Comparison of ENCODE assay signal across 12 cellular contexts in genomic region chr2:99818842-99819241, GRCh38.
A peak's percentile ranks its signal among the peaks of the same experiment; 100 is the strongest.
DNase-seq lines count a peak whose midpoint lies in the region; ATAC-seq and TF ChIP-seq lines count a peak whose summit lies in the region.
"Had no signal": no experiment of that assay in that cellular context is flagged by ENCODE, and none has a peak within 500 bp of the region (broad histone marks: within the 10 kb centered on the region; RNA-seq: fewer than 3 reads in every experiment).

No MANE protein-coding gene starts in this region.

- H3K27me3 Mint-ChIP-seq in type B pancreatic cell: peaks cover 6% of the 10 kb centered on the region
- H3K27me3 Mint-ChIP-seq: CD4-positive, CD25-positive, alpha-beta regulatory T cell; stimulated activated memory B cell treated with anti-CD40 and anti-IgM and Interleukin-4, amounts not matched to agents 10 μg/mL and 1 μg/mL and 100 μg/mL, for 72 hours had no signal

- no peaks in the 10 kb centered on the region for H3K27me3 ChIP-seq in left ventricle myocardium inferior (ENCODE audit: low read depth)
- no peaks in the 10 kb centered on the region for H3K27me3 ChIP-seq in right atrium auricular region
- no peaks in the 10 kb centered on the region for H3K27me3 ChIP-seq in Panc1 (ENCODE audit: control insufficient read depth, insufficient read depth, low read length)
- H3K27me3 ChIP-seq: adrenal gland had no signal

- no peak overlapping the region for H3K27ac Mint-ChIP-seq in type B pancreatic cell
- H3K27ac Mint-ChIP-seq: CD4-positive, CD25-positive, alpha-beta regulatory T cell; stimulated activated memory B cell treated with anti-CD40 and anti-IgM and Interleukin-4, amounts not matched to agents 10 μg/mL and 1 μg/mL and 100 μg/mL, for 72 hours had no signal

- POLR2A ChIA-PET in Panc1 (lab: Charles Lee): interaction anchor here (0.7 kb wide), 1 partner anchor 115 kb away, joined by 3 read pairs; no protein-coding TSS in a partner anchor

- H3K4me1 Mint-ChIP-seq in type B pancreatic cell (ENCODE audit: unreplicated experiment): peaks cover 14% of the 10 kb centered on the region
- H3K4me1 Mint-ChIP-seq: CD4-positive, CD25-positive, alpha-beta regulatory T cell had no signal

- H3K4me3 Mint-ChIP-seq in type B pancreatic cell: no peak overlapping the region
- H3K4me3 Mint-ChIP-seq: CD4-positive, CD25-positive, alpha-beta regulatory T cell; mesothelial cell of epicardium; stimulated activated memory B cell treated with anti-CD40 and anti-IgM and Interleukin-4, amounts not matched to agents 10 μg/mL and 1 μg/mL and 100 μg/mL, for 72 hours had no signal

- H3K36me3 Mint-ChIP-seq in type B pancreatic cell: no peaks in the 10 kb centered on the region

- TF ChIP-seq CTCF in left ventricle myocardium inferior (IDR thresholded peaks at IDR 0.05; ENCODE audit: borderline replicate concordance) (peak; percentile 34), right atrium auricular region (IDR thresholded peaks at IDR 0.05) (peak in 1 of 2 donors; percentile 32), Panc1 (IDR thresholded peaks at IDR 0.05) (peak; percentile 4; the same call in 1 of the 2 replicates), type B pancreatic cell (conservative IDR thresholded peaks at IDR 0.05) (peak; percentile 55)

- H3K9me3 Mint-ChIP-seq in type B pancreatic cell: peaks cover 6% of the 10 kb centered on the region
- H3K9me3 Mint-ChIP-seq: stimulated activated memory B cell treated with anti-CD40 and anti-IgM and Interleukin-4, amounts not matched to agents 10 μg/mL and 1 μg/mL and 100 μg/mL, for 72 hours had no signal

- DNase-seq in left ventricle myocardium inferior (no peak), right atrium auricular region (ENCODE audit: low spot score) (no peak), Panc1 (ENCODE audit: low read depth, low spot score) (no peak), fibroblast of peridontal ligament (ENCODE audit: extremely low read depth) (peak; percentile 33), type B pancreatic cell (ENCODE audit: extremely low spot score, unreplicated experiment) (no peak), posterior vena cava (ENCODE audit: low spot score) (no peak)
- no peak for DNase-seq in stimulated activated CD4-positive, alpha-beta T cell treated with anti-CD3 and anti-CD28 coated beads, Interleukin-15, amount 100 ng/mL, for 24 hours
- DNase-seq: adrenal gland had no signal

- BruUV-seq in Panc1 (replicated peaks; lab: Mats Ljungman, UMichigan): no TSS peak

- H3K4me1 ChIP-seq in left ventricle myocardium inferior (no peaks in the 10 kb centered on the region), right atrium auricular region (no peaks in the 10 kb centered on the region), Panc1 (ENCODE audit: control insufficient read depth, insufficient read depth, low read length) (no peaks in the 10 kb centered on the region)
- H3K4me1 ChIP-seq: adrenal gland had no signal

- ATAC-seq in Panc1 (no peak), GM21515 (IDR thresholded peaks at IDR 0.05; ENCODE audit: unreplicated experiment) (no peak)
- ATAC-seq: stimulated activated memory B cell treated with anti-CD40 and anti-IgM and Interleukin-4, amounts not matched to agents 10 μg/mL and 1 μg/mL and 100 μg/mL, for 72 hours had no signal

- no peaks in the 10 kb centered on the region for H3K9me3 ChIP-seq in left ventricle myocardium inferior (replicated peaks)
- no peaks in the 10 kb centered on the region for H3K9me3 ChIP-seq in right atrium auricular region
- no peaks in the 10 kb centered on the region for H3K9me3 ChIP-seq in Panc1 (ENCODE audit: control insufficient read depth, insufficient read depth, low read depth, low read length)
- H3K9me3 ChIP-seq: adrenal gland had no signal

- in situ Hi-C loops in Panc1 (cut with HindIII; ENCODE audit: low pct_unique_long_range_greater_than_20kb, low sequenced_read_pairs): no loop called here

- H3K27ac ChIP-seq in left ventricle myocardium inferior (replicated peaks): no peak overlapping the region
- H3K27ac ChIP-seq in right atrium auricular region: no peak overlapping the region
- H3K27ac ChIP-seq in Panc1 (ENCODE audit: low read length): no peak overlapping the region
- H3K27ac ChIP-seq: adrenal gland had no signal

- intact Hi-C loops in left ventricle myocardium inferior (cut with micrococcal nuclease) (no loop called here), Panc1 (cut with micrococcal nuclease; ENCODE audit: unreplicated experiment) (loop anchor here (2.0 kb wide), 1 partner anchor 424 kb away; no protein-coding TSS in a partner anchor), posterior vena cava (cut with DNase I) (no loop called here)

- CTCF ChIA-PET in Panc1 (lab: Charles Lee): interaction anchor here (1.0 kb wide), 1 partner anchor 442 kb away, joined by 4 read pairs; no protein-coding TSS in a partner anchor

- no peaks in the 10 kb centered on the region for H3K36me3 ChIP-seq in left ventricle myocardium inferior
- H3K36me3 ChIP-seq in right atrium auricular region: no peaks in the 10 kb centered on the region
- H3K36me3 ChIP-seq in Panc1 (ENCODE audit: control insufficient read depth, insufficient read depth, low read length): no peaks in the 10 kb centered on the region
- H3K36me3 ChIP-seq: adrenal gland had no signal

- H3K4me3 ChIP-seq in left ventricle myocardium inferior: no peak overlapping the region
- no peak overlapping the region for H3K4me3 ChIP-seq in right atrium auricular region
- no peak overlapping the region for H3K4me3 ChIP-seq in Panc1 (ENCODE audit: low read depth in 2 of 2, low read length in 2 of 2)
- H3K4me3 ChIP-seq: adrenal gland had no signal
